ENCODE assay signal across 1 cellular context in genomic region chr22:27668828-27669797, GRCh38.
TF ChIP-seq lines count a peak whose summit lies in the region.

No MANE protein-coding gene starts in this region.

TF ChIP-seq in HepG2, 621 proteins besides CTCF, POLR2A, EP300 and RAD21 (continued from another document and continues in another):
- TF ChIP-seq TFE3 (CRISPR knock-in tag; IDR thresholded peaks at IDR 0.05) (peak; percentile 68), NCOA2 (CRISPR knock-in tag; IDR thresholded peaks at IDR 0.05) (no peak; the same call in 1 of the 2 replicates), BORCS8-MEF2B (CRISPR knock-in tag; IDR thresholded peaks at IDR 0.05) (no peak), ZNF350 (CRISPR knock-in tag; IDR thresholded peaks at IDR 0.05; ENCODE audit: borderline replicate concordance, low read depth) (no peak), ZNF816 (CRISPR knock-in tag; IDR thresholded peaks at IDR 0.05; ENCODE audit: borderline replicate concordance) (no peak), THAP11 (CRISPR knock-in tag; IDR thresholded peaks at IDR 0.05) (no peak), FOXA1 (IDR thresholded peaks at IDR 0.05) (no peak), FOXA1 (CRISPR knock-in tag; IDR thresholded peaks at IDR 0.05) (peak; percentile 52), PCBP1 (IDR thresholded peaks at IDR 0.05; ENCODE audit: borderline replicate concordance, low read depth, low read length) (no peak), ZNF839 (CRISPR knock-in tag; IDR thresholded peaks at IDR 0.05; ENCODE audit: borderline replicate concordance) (no peak), ATF5 (CRISPR knock-in tag; IDR thresholded peaks at IDR 0.05; ENCODE audit: low read depth) (no peak), HNF1B (CRISPR knock-in tag; IDR thresholded peaks at IDR 0.05) (no peak), MIXL1 (CRISPR knock-in tag; IDR thresholded peaks at IDR 0.05) (no peak), CEBPZ (IDR thresholded peaks at IDR 0.05; ENCODE audit: low read length) (no peak), ZNF83 (CRISPR knock-in tag; IDR thresholded peaks at IDR 0.05; ENCODE audit: borderline replicate concordance) (no peak), TFDP1 (CRISPR knock-in tag; IDR thresholded peaks at IDR 0.05; ENCODE audit: borderline replicate concordance) (no peak), LRRFIP1 (CRISPR knock-in tag; conservative IDR thresholded peaks at IDR 0.05) (no peak), ELF3 (CRISPR knock-in tag; IDR thresholded peaks at IDR 0.05) (no peak), ZNF557 (CRISPR knock-in tag; IDR thresholded peaks at IDR 0.05) (no peak), POGK (CRISPR knock-in tag; conservative IDR thresholded peaks at IDR 0.05) (no peak), BCL6 (CRISPR knock-in tag; IDR thresholded peaks at IDR 0.05) (no peak), ETV5 (CRISPR knock-in tag; IDR thresholded peaks at IDR 0.05; ENCODE audit: borderline replicate concordance) (peak; percentile 53), KDM2A (CRISPR knock-in tag; IDR thresholded peaks at IDR 0.05; ENCODE audit: borderline replicate concordance, low read depth) (no peak), ZNF354B (CRISPR knock-in tag; IDR thresholded peaks at IDR 0.05) (no peak), ZNF24 (IDR thresholded peaks at IDR 0.05) (no peak), POLR2G (IDR thresholded peaks at IDR 0.05; ENCODE audit: low read depth, low read length) (peak; percentile 58), FOSL1 (CRISPR knock-in tag; IDR thresholded peaks at IDR 0.05; ENCODE audit: borderline replicate concordance) (0 out of 2 replicates have a peak, but pooled peaks have one; percentile 32), HOXD1 (CRISPR knock-in tag; IDR thresholded peaks at IDR 0.05) (no peak), ZNF704 (CRISPR knock-in tag; IDR thresholded peaks at IDR 0.05; ENCODE audit: borderline replicate concordance) (no peak), SETDB1 (CRISPR knock-in tag; IDR thresholded peaks at IDR 0.05; ENCODE audit: borderline replicate concordance) (no peak), ZNF280B (CRISPR knock-in tag; IDR thresholded peaks at IDR 0.05; ENCODE audit: borderline replicate concordance) (peak; percentile 45; the same call in 1 of the 2 replicates), ZNF781 (CRISPR knock-in tag; IDR thresholded peaks at IDR 0.05; ENCODE audit: borderline replicate concordance, not compliant biosample characterization) (no peak), PAXIP1 (CRISPR knock-in tag; conservative IDR thresholded peaks at IDR 0.05) (0 out of 2 replicates have a peak, but pooled peaks have one; percentile 33), HNRNPL (IDR thresholded peaks at IDR 0.05; ENCODE audit: low read depth, low read length) (peak; percentile 91), PATZ1 (CRISPR knock-in tag; IDR thresholded peaks at IDR 0.05) (peak; percentile 78)
